In the genomic region with DNA sequence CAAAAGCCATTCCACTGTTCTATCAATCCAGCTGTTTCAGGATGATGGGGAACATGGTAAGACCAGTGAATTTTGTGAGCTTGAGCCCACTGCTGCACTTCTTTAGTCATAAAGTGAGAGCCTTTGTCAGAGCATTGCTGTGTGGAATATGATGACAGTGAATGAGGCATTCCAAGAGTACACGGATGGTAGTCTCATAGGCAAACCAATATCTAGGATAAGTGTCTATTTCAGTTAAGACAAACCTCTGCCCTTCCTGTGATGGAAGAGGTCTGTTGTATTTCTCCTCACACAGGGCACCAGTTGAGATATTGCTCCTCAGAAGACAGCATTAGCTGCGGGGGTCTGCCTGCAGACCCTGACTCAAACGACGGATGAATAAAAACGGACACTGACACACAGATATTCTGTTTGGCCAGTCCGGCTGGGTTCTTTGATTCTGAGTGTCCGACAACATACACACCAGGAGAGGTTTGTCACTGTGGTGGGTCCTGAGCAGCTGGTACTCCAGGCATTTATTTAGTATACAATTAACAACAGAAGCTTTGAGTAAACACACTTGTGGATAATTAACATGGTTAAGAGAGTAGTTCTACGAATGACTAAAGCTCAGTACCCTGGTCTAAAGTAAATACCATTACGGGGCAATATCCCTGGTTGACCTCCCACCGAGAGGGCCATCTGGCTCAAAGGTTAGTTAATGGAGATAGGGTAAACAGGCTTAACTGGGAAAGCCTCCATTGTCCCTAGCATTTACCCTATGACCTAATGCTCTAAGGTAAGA, we compare ENCODE assay signal across 1 cellular context.
TF ChIP-seq lines count a peak whose summit lies in the region.

No MANE protein-coding gene starts in this region.

TF ChIP-seq in K562, 482 proteins besides CTCF, POLR2A, EP300 and RAD21 (continued from another document):
- TF ChIP-seq CBX5 (IDR thresholded peaks at IDR 0.05; ENCODE audit: borderline replicate concordance, low read depth) (no peak), C11orf30 (IDR thresholded peaks at IDR 0.05; ENCODE audit: low read depth) (no peak), ZNF140 (CRISPR knock-in tag; IDR thresholded peaks at IDR 0.05) (no peak), MAFF (IDR thresholded peaks at IDR 0.05; ENCODE audit: low read length) (no peak), TEAD4 (IDR thresholded peaks at IDR 0.05; ENCODE audit: low read length) (no peak), TEAD4 (CRISPR knock-in tag; IDR thresholded peaks at IDR 0.05; ENCODE audit: borderline replicate concordance) (0 out of 2 replicates have a peak, but pooled peaks have one; percentile 56), RFX5 (IDR thresholded peaks at IDR 0.05; ENCODE audit: low read depth, low read length) (no peak)
- TF ChIP-seq, protein P1, sequence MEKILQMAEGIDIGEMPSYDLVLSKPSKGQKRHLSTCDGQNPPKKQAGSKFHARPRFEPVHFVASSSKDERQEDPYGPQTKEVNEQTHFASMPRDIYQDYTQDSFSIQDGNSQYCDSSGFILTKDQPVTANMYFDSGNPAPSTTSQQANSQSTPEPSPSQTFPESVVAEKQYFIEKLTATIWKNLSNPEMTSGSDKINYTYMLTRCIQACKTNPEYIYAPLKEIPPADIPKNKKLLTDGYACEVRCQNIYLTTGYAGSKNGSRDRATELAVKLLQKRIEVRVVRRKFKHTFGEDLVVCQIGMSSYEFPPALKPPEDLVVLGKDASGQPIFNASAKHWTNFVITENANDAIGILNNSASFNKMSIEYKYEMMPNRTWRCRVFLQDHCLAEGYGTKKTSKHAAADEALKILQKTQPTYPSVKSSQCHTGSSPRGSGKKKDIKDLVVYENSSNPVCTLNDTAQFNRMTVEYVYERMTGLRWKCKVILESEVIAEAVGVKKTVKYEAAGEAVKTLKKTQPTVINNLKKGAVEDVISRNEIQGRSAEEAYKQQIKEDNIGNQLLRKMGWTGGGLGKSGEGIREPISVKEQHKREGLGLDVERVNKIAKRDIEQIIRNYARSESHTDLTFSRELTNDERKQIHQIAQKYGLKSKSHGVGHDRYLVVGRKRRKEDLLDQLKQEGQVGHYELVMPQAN (IDR thresholded peaks at IDR 0.05; ENCODE audit: borderline replicate concordance), result no peak
- TF ChIP-seq, protein P2, sequence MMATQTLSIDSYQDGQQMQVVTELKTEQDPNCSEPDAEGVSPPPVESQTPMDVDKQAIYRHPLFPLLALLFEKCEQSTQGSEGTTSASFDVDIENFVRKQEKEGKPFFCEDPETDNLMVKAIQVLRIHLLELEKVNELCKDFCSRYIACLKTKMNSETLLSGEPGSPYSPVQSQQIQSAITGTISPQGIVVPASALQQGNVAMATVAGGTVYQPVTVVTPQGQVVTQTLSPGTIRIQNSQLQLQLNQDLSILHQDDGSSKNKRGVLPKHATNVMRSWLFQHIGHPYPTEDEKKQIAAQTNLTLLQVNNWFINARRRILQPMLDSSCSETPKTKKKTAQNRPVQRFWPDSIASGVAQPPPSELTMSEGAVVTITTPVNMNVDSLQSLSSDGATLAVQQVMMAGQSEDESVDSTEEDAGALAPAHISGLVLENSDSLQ (IDR thresholded peaks at IDR 0.05), result no peak
